1 cellular context compared by ENCODE assay signal in the genomic region with DNA sequence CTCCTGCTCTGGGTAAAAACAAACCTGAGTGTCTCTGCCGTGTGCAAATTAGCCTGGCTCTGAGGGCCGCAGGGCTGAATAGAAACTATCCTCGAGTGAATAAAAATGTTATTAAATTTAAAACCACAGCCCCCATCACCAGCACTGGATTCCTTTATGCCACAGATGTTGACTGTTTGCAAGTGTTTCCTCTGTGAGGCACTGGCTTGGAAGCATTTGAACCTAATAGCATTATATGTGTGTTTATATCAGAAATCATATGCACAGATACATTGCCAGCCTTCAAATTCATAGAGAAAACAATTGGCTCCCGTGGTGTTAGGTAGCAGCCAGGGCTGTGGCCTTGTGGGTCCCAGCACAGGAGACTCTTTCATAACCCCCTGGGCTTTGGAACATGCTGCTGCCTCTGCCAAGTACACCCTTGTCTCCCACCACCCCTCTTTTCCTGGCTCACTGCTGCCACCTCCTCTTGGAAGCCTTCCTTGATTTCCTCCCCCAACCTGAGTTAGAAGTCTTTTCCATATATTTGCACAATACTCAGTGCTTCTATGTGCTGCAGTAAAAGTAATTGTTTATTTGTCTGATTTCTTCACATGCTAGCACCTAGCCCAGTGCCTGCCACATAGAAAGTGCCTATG.
TF ChIP-seq lines count a peak whose summit lies in the region.

No MANE protein-coding gene starts in this region.

TF ChIP-seq in endothelial cell of umbilical vein, 7 proteins besides CTCF, POLR2A, EP300 and RAD21 (continued from another document):
- TF ChIP-seq MAX (IDR thresholded peaks at IDR 0.05; ENCODE audit: insufficient read depth, insufficient read length): no peak
- no peak for TF ChIP-seq MYC (IDR thresholded peaks at IDR 0.05; ENCODE audit: low read depth, low read length)
- no peak for TF ChIP-seq EZH2 (IDR thresholded peaks at IDR 0.05; ENCODE audit: borderline replicate concordance, low read depth, low read length, severe bottlenecking)
- no peak for TF ChIP-seq POLR2AphosphoS5 (IDR thresholded peaks at IDR 0.05; ENCODE audit: insufficient read depth, low read depth, low read length)
- no peak for TF ChIP-seq JUN (IDR thresholded peaks at IDR 0.05; ENCODE audit: borderline replicate concordance, insufficient read depth, insufficient read length, low read depth)
